8 cellular contexts compared by ENCODE assay signal in the genomic region with DNA sequence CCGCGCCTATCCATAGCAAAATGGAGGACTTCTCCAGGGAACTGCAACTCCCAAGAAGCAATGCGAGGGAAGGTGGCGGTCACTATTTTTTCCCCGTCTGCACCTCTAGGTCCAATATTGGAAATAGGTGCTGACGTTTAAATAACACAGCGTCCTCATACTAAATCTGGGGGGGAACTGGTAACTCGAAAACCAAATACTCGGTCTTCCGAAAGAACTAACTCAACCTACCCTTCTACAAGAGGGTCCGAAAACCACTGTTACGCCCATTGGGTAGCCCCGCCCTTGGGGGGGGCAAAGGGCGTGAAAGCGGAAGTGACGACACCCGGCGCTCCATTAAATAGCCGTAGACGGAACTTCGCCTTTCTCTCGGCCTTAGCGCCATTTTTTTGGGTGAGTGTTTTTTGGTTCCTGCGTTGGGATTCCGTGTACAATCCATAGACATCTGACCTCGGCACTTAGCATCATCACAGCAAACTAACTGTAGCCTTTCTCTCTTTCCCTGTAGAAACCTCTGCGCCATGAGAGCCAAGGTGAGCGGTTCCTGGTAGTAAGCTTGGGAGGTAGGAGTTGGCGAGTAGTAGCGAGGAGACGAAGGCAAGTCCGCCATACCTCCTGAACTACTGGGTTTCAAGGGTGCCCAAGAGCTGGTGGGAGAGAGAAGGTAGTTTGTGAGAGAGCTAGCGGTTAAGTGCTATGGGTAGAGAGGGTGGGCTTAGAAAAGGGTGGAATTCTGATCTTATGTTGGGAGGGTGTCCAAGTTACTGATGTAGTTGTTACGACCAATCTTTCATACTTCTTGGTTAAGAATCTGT. TPM values are rescaled to one million over a fixed set of nuclear protein-coding genes. Genes with fewer than 3 reads are reported as not detected.
DNase-seq lines count a peak whose midpoint lies in the region; ATAC-seq and TF ChIP-seq lines count a peak whose summit lies in the region.

RPL41 (plus strand) TSS at position 367 of the 815 bp plus-strand sequence.

- ATAC-seq in HG02852 (IDR thresholded peaks at IDR 0.05; ENCODE audit: unreplicated experiment) = peak; percentile 36
- peak; percentile 54 for ATAC-seq in T-helper 17 cell
- peak; percentile 78 for ATAC-seq in left ventricle myocardium superior
- peak; percentile 73 to 78 (median 74) for ATAC-seq in psoas muscle

- peaks cover 8% of the 10 kb centered on the region for H3K36me3 Mint-ChIP-seq in T-helper 17 cell (ENCODE audit: low read depth)

- peaks cover 31% of the 10 kb centered on the region for H3K4me1 Mint-ChIP-seq in T-helper 17 cell

- H3K4me3 ChIP-seq in GM12865 (ENCODE audit: low read depth, low read length) (peak within 1 kb of the TSS; percentile 98), psoas muscle (peak within 1 kb of the TSS; percentile 81), urinary bladder (ENCODE audit: low read depth, low read length) (peak within 1 kb of the TSS; percentile 44)

- H3K36me3 ChIP-seq in psoas muscle (ENCODE audit: insufficient read depth in 1 of 2, low read depth in 1 of 2) = peaks cover 3 to 45% of the 10 kb centered on the region in 2 donors
- peaks cover 4% of the 10 kb centered on the region for H3K36me3 ChIP-seq in urinary bladder (ENCODE audit: insufficient read depth)

- H3K9me3 ChIP-seq in T-helper 17 cell (ENCODE audit: control insufficient read depth, low read length, poor library complexity, severe bottlenecking) = no peaks in the 10 kb centered on the region
- no peaks in the 10 kb centered on the region for H3K9me3 ChIP-seq in psoas muscle

- H3K27me3 Mint-ChIP-seq in T-helper 17 cell = no peaks in the 10 kb centered on the region

- 0% methylated on average over 34 of the region's 34 CpGs for WGBS in psoas muscle, 3 donors
- under 1% methylated on average over 34 of the region's 34 CpGs for WGBS in urinary bladder

- peaks cover 31% of the 10 kb centered on the region for H3K4me1 ChIP-seq in psoas muscle
- no peaks in the 10 kb centered on the region for H3K4me1 ChIP-seq in urinary bladder (ENCODE audit: insufficient read depth)

- DNase-seq in GM12865 (ENCODE audit: low read depth) = peak; percentile 96
- peak; percentile 92 to 98 for DNase-seq in NCI-H187 (lab: John Stamatoyannopoulos, UW)
- DNase-seq in T-helper 17 cell = peak; percentile 77 to 89 (median 84)
- DNase-seq in amniotic stem cell (lab: John Stamatoyannopoulos, UW) = peak; percentile 83
- DNase-seq in left ventricle myocardium superior = peak; percentile 96
- peak; percentile 92 to 96 for DNase-seq in psoas muscle

- peak within 1 kb of the TSS; percentile 99 for H3K27ac Mint-ChIP-seq in T-helper 17 cell

- intact Hi-C loops in left ventricle myocardium superior (cut with micrococcal nuclease) = no loop called here
- intact Hi-C loops in psoas muscle (cut with DNase I) = loop anchor here in 1 of 2 donors (5.0 kb wide), 1 partner anchor 106 kb away; the partner anchor contains the start of genes NABP2 and RNF41

- H3K27ac ChIP-seq in psoas muscle (peak within 1 kb of the TSS; percentile 95), urinary bladder (ENCODE audit: low read depth) (peak within 1 kb of the TSS; percentile 98)

- peak within 1 kb of the TSS; percentile 98 for H3K4me3 Mint-ChIP-seq in T-helper 17 cell

- no peak for TF ChIP-seq CTCF in GM12865 (IDR thresholded peaks at IDR 0.05; ENCODE audit: insufficient read depth, low read depth, low read length, missing control alignments)
- no peak for TF ChIP-seq CTCF in psoas muscle (IDR thresholded peaks at IDR 0.05)

- H3K27me3 ChIP-seq in psoas muscle (ENCODE audit: insufficient read depth in 3 of 3, low read length in 2 of 3) = no peaks in the 10 kb centered on the region

RNA-seq across cellular contexts. Expression of gene RPL41, which starts in this region (rescaled TPM):
- total RNA-seq in T-helper 17 cell = 1,000 to 10,000 TPM; 5,484 to 5,668 TPM
- total RNA-seq in left ventricle myocardium superior = 1,980 TPM
- 1,000 to 10,000 TPM; 2,052 to 2,475 (median 2,223) TPM for total RNA-seq in psoas muscle
- polyA plus RNA-seq in psoas muscle = 1,000 to 10,000 TPM; 3,632 to 4,096 (median 3,726) TPM
- total RNA-seq in urinary bladder = 2,071 TPM
- 5,547 TPM for polyA plus RNA-seq in urinary bladder

Comparison
In these comparisons a context has a peak if more than half of its experiments do, and no peak if none do; other contexts are left out.
1. Peak in every context shown above with its lines: DNase-seq, ATAC-seq, H3K4me3 ChIP-seq and H3K27ac ChIP-seq.
2. H3K4me3 ChIP-seq: peak in every context shown above with its lines; median percentile 98 in GM12865; 81 in psoas muscle; 44 in urinary bladder.